ENCODE assay signal across 1 cellular context in genomic region chr19:40598121-40598917, GRCh38.
TF ChIP-seq lines count a peak whose summit lies in the region.

No MANE protein-coding gene starts in this region.

TF ChIP-seq in WTC11, 78 proteins besides CTCF, POLR2A, EP300 and RAD21 (continued from another document):
- TF ChIP-seq HMGXB4 (CRISPR knock-in tag; IDR thresholded peaks at IDR 0.05), result peak; percentile 42; the same call in 1 of the 2 replicates
- no peak for TF ChIP-seq GRHL2 (CRISPR knock-in tag; IDR thresholded peaks at IDR 0.05; ENCODE audit: insufficient replicate concordance, severe bottlenecking)
- TF ChIP-seq SP1 (CRISPR knock-in tag; conservative IDR thresholded peaks at IDR 0.05), result peak; percentile 57
